Comparison of ENCODE assay signal across 26 cellular contexts in genomic region chr1:227306689-227307088, GRCh38. TPM values are rescaled to one million over a fixed set of nuclear protein-coding genes. Genes with fewer than 3 reads are reported as not detected.
"Had no signal": no experiment of that assay in that cellular context is flagged by ENCODE, and none has a peak within 500 bp of the region (broad histone marks: within the 10 kb centered on the region; RNA-seq: fewer than 3 reads in every experiment).

No MANE protein-coding gene starts in this region.

- H3K4me2 ChIP-seq: KMS-11 had no signal

- H3K9me3 ChIP-seq: adrenal gland had no signal

- H3K36me3 ChIP-seq: adrenal gland had no signal

- H3K9ac ChIP-seq: KMS-11 had no signal

- H3K27me3 ChIP-seq: adrenal gland had no signal

- H3K27ac ChIP-seq: adrenal gland, KMS-11, SK-N-MC had no signal

- H3K4me3 ChIP-seq: adrenal gland, SK-N-MC had no signal

- DNase-seq: activated CD4-positive, alpha-beta T cell treated with anti-CD3 and anti-CD28 coated beads for 36 hours; activated CD4-positive, alpha-beta T cell treated with anti-CD3 and anti-CD28 coated beads, Interleukin-2, amount 50 U/mL, for 4 hours; activated CD4-positive, CD25-positive, alpha-beta regulatory T cell; activated CD8-positive, alpha-beta memory T cell treated with anti-CD3 and anti-CD28 coated beads, Interleukin-2, amount 50 U/mL, for 48 hours; activated CD8-positive, alpha-beta T cell treated with anti-CD3 and anti-CD28 coated beads, Interleukin-2, amount 10 ng/mL, durations not matched to agents 7 days and 5 days; activated naive CD4-positive, alpha-beta T cell treated with anti-CD3 and anti-CD28 coated beads, Interleukin-2, amount 50 U/mL, for 16 hours; activated naive CD8-positive, alpha-beta T cell treated with anti-CD3 and anti-CD28 coated beads, Interleukin-2, amount 10 ng/mL, durations not matched to agents 7 days and 5 days; activated T-cell treated with anti-CD3 and anti-CD28 coated beads, Interleukin-2, amount 50 U/mL, for 1 hour; adrenal gland; anterior cingulate cortex; caudate nucleus; NCI-H1092; NCI-H1930; NCI-H2171 treated with DMSO at 0.1 percent for 48 hours; NCI-H226; NCI-H526 treated with DMSO at 0.1 percent for 48 hours; NCI-H82; RPMI8226; T-cell; T-helper 2 cell; T1000 had no signal

- ATAC-seq: activated CD4-positive, alpha-beta T cell treated with anti-CD3 and anti-CD28 coated beads for 36 hours; activated CD8-positive, alpha-beta T cell treated with anti-CD3 and anti-CD28 coated beads, Interleukin-2, amount 10 ng/mL, durations not matched to agents 7 days and 5 days; Panc1; Right ventricle myocardium inferior; T-cell had no signal

RNA-seq across cellular contexts. Expression of gene CDC42BPA, which starts 11.6 kb away (rescaled TPM):
- total RNA-seq: OCI-LY7 had no signal
